ENCODE assay signal across 1 cellular context in the genomic region with DNA sequence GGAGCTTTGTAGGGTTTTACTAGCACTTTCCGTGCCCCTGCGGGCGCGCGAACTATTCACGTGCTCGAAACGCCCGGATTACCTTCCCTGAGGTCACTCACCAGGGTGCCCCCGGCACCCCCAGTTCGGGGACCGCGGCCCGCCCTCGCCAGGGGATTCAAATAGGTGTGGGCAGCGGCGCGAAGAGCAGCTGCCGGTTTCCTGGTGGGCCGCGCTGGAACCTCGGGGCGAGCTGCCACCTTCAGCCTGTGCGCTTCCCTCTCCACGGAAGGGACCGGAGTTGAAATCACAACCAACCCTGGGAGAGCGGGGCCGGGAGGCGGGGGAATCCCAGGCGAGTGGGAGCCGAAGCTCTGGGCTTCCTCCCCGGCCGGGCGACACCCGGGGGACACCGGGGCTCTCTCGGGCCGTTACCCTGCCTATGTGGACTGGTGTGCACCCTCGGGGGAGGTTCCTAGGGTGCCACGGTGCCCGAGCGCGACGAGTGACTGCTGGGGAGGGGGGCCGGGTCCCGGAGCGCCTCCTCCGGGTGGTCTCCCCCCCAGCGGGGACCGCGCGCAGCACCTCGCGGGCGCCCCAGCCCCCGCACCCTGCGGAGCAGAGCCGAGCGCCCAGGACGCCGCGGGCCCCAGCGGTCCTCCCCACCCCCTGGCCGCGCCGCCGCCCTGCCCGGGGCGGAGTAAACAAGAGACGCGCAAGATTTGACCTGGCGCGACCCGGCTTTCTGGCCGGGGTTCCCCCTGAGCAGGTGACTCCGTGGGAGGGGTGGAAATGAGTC.
TF ChIP-seq lines count a peak whose summit lies in the region.

No MANE protein-coding gene starts in this region.

TF ChIP-seq in HepG2, 621 proteins besides CTCF, POLR2A, EP300 and RAD21 (continued from another document and continues in another):
- no peak for TF ChIP-seq ZNF720 (CRISPR knock-in tag; IDR thresholded peaks at IDR 0.05)
- TF ChIP-seq ZMYM3 (CRISPR knock-in tag; IDR thresholded peaks at IDR 0.05): no peak
- TF ChIP-seq RXRA (CRISPR knock-in tag; IDR thresholded peaks at IDR 0.05): peak; percentile 99
- TF ChIP-seq, protein P1, sequence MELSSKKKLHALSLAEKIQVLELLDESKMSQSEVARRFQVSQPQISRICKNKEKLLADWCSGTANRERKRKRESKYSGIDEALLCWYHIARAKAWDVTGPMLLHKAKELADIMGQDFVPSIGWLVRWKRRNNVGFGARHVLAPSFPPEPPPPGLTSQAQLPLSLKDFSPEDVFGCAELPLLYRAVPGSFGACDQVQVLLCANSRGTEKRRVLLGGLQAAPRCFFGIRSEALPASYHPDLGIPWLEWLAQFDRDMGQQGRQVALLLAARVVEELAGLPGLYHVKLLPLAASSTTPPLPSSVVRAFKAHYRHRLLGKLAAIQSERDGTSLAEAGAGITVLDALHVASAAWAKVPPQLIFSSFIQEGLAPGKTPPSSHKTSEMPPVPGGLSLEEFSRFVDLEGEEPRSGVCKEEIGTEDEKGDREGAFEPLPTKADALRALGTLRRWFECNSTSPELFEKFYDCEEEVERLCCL (CRISPR knock-in tag; IDR thresholded peaks at IDR 0.05; ENCODE audit: borderline replicate concordance): no peak
- peak; percentile 63; the same call in 1 of the 2 replicates for TF ChIP-seq ZMYM2 (CRISPR knock-in tag; IDR thresholded peaks at IDR 0.05)
- no peak for TF ChIP-seq ZNF510 (CRISPR knock-in tag; IDR thresholded peaks at IDR 0.05; ENCODE audit: low read depth)
- TF ChIP-seq ZNF234 (CRISPR knock-in tag; conservative IDR thresholded peaks at IDR 0.05): no peak
- no peak for TF ChIP-seq ZSCAN5A (CRISPR knock-in tag; IDR thresholded peaks at IDR 0.05; ENCODE audit: borderline replicate concordance)
- TF ChIP-seq THAP9 (CRISPR knock-in tag; IDR thresholded peaks at IDR 0.05; ENCODE audit: borderline replicate concordance): no peak
- TF ChIP-seq GTF2F1 (IDR thresholded peaks at IDR 0.05; ENCODE audit: low read length): no peak
- TF ChIP-seq MXD4 (CRISPR knock-in tag; IDR thresholded peaks at IDR 0.05): no peak; the same call in none of the 2 replicates
- peak; percentile 28 for TF ChIP-seq ISL2 (CRISPR knock-in tag; IDR thresholded peaks at IDR 0.05)
- TF ChIP-seq ZNF333 (CRISPR knock-in tag; IDR thresholded peaks at IDR 0.05; ENCODE audit: borderline replicate concordance): no peak
- no peak; the same call in 1 of the 2 replicates for TF ChIP-seq YEATS4 (CRISPR knock-in tag; IDR thresholded peaks at IDR 0.05; ENCODE audit: borderline replicate concordance)
- no peak for TF ChIP-seq TSC22D2 (CRISPR knock-in tag; IDR thresholded peaks at IDR 0.05; ENCODE audit: borderline replicate concordance)
- TF ChIP-seq, protein P2, sequence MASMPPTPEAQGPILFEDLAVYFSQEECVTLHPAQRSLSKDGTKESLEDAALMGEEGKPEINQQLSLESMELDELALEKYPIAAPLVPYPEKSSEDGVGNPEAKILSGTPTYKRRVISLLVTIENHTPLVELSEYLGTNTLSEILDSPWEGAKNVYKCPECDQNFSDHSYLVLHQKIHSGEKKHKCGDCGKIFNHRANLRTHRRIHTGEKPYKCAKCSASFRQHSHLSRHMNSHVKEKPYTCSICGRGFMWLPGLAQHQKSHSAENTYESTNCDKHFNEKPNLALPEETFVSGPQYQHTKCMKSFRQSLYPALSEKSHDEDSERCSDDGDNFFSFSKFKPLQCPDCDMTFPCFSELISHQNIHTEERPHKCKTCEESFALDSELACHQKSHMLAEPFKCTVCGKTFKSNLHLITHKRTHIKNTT (CRISPR knock-in tag; IDR thresholded peaks at IDR 0.05): no peak
- TF ChIP-seq KDM6A (CRISPR knock-in tag; IDR thresholded peaks at IDR 0.05; ENCODE audit: low read depth): no peak
- TF ChIP-seq LBX2 (CRISPR knock-in tag; IDR thresholded peaks at IDR 0.05; ENCODE audit: borderline replicate concordance): 0 out of 2 replicates have a peak, but pooled peaks have one; percentile 54
- no peak for TF ChIP-seq RFX5 (IDR thresholded peaks at IDR 0.05; ENCODE audit: low read depth, low read length)
- peak; percentile 7; the same call in 1 of the 2 replicates for TF ChIP-seq NFKBIZ (CRISPR knock-in tag; IDR thresholded peaks at IDR 0.05)
- peak; percentile 36; the same call in 1 of the 2 replicates for TF ChIP-seq ARID2 (CRISPR knock-in tag; IDR thresholded peaks at IDR 0.05; ENCODE audit: borderline replicate concordance)
- TF ChIP-seq ZSCAN12 (CRISPR knock-in tag; IDR thresholded peaks at IDR 0.05): no peak
- no peak for TF ChIP-seq MYNN (CRISPR knock-in tag; IDR thresholded peaks at IDR 0.05; ENCODE audit: low read depth)
- TF ChIP-seq EZH2 (conservative IDR thresholded peaks at IDR 0.05; ENCODE audit: low read depth, low read length): no peak
- TF ChIP-seq NFRKB (IDR thresholded peaks at IDR 0.05): no peak
- no peak for TF ChIP-seq CEBPB (IDR thresholded peaks at IDR 0.05; ENCODE audit: borderline replicate concordance, low read depth, low read length)
- no peak for TF ChIP-seq IRX3 (CRISPR knock-in tag; IDR thresholded peaks at IDR 0.05; ENCODE audit: borderline replicate concordance, low read depth)
- peak; percentile 14 for TF ChIP-seq ZBTB7B (CRISPR knock-in tag; IDR thresholded peaks at IDR 0.05)
- TF ChIP-seq HCFC1 (IDR thresholded peaks at IDR 0.05; ENCODE audit: low read depth, low read length): no peak
- peak; percentile 21; the same call in 1 of the 2 replicates for TF ChIP-seq ZNF138 (CRISPR knock-in tag; IDR thresholded peaks at IDR 0.05; ENCODE audit: low read depth)
- peak; percentile 80 for TF ChIP-seq SALL1 (CRISPR knock-in tag; IDR thresholded peaks at IDR 0.05)
- peak; percentile 30 for TF ChIP-seq XRCC5 (optimal IDR thresholded peaks at IDR 0.05; ENCODE audit: low read length)
- TF ChIP-seq ZNF766 (CRISPR knock-in tag; IDR thresholded peaks at IDR 0.05; ENCODE audit: borderline replicate concordance): no peak
- TF ChIP-seq ZMAT5 (CRISPR knock-in tag; IDR thresholded peaks at IDR 0.05; ENCODE audit: borderline replicate concordance, low read depth): no peak
- no peak for TF ChIP-seq FOSL1 (CRISPR knock-in tag; IDR thresholded peaks at IDR 0.05; ENCODE audit: borderline replicate concordance)
- no peak for TF ChIP-seq ATM (IDR thresholded peaks at IDR 0.05; ENCODE audit: borderline replicate concordance)
- TF ChIP-seq, protein P3, sequence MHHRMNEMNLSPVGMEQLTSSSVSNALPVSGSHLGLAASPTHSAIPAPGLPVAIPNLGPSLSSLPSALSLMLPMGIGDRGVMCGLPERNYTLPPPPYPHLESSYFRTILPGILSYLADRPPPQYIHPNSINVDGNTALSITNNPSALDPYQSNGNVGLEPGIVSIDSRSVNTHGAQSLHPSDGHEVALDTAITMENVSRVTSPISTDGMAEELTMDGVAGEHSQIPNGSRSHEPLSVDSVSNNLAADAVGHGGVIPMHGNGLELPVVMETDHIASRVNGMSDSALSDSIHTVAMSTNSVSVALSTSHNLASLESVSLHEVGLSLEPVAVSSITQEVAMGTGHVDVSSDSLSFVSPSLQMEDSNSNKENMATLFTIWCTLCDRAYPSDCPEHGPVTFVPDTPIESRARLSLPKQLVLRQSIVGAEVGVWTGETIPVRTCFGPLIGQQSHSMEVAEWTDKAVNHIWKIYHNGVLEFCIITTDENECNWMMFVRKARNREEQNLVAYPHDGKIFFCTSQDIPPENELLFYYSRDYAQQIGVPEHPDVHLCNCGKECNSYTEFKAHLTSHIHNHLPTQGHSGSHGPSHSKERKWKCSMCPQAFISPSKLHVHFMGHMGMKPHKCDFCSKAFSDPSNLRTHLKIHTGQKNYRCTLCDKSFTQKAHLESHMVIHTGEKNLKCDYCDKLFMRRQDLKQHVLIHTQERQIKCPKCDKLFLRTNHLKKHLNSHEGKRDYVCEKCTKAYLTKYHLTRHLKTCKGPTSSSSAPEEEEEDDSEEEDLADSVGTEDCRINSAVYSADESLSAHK (CRISPR knock-in tag; IDR thresholded peaks at IDR 0.05; ENCODE audit: borderline replicate concordance): no peak
- TF ChIP-seq MED8 (CRISPR knock-in tag; IDR thresholded peaks at IDR 0.05; ENCODE audit: insufficient replicate concordance): peak; percentile 32
- TF ChIP-seq REST (IDR thresholded peaks at IDR 0.05; ENCODE audit: borderline replicate concordance in 1 of 2, low read depth in 1 of 2, low read length in 2 of 2): no peak
- TF ChIP-seq ZBTB21 (CRISPR knock-in tag; IDR thresholded peaks at IDR 0.05): no peak
- TF ChIP-seq ZNF780A (CRISPR knock-in tag; IDR thresholded peaks at IDR 0.05): no peak; the same call in 1 of the 2 replicates
- no peak for TF ChIP-seq ZBTB4 (CRISPR knock-in tag; IDR thresholded peaks at IDR 0.05; ENCODE audit: borderline replicate concordance)
